2 cellular contexts compared by ENCODE assay signal in the genomic region with DNA sequence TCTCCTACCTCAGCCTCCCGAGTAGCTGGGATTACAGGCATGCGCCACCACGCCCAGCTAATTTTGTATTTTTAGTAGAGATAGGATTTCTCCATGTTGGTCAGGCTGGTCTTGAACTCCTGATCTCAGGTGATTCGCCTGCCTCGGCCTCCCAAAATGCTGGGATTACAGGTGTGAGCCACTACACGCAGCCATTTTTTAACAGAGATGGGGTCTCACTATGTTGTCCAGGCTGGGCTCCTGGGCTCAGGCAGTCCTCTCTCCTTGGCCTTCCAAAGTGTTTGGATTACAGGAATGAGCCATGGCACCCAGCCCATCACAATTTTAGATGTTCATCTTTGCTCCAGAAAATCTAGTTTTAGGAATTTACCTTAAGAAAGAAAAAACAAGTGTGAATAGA. TPM values are rescaled to one million over a fixed set of nuclear protein-coding genes. Genes with fewer than 3 reads are reported as not detected.
"Had no signal": no experiment of that assay in that cellular context is flagged by ENCODE, and none has a peak within 500 bp of the region (broad histone marks: within the 10 kb centered on the region; RNA-seq: fewer than 3 reads in every experiment).

No MANE protein-coding gene starts in this region.

RNA-seq across cellular contexts. Expression of a gene that starts 50.5 kb away (rescaled TPM):
- total RNA-seq: G401, GM12878 had no signal
